ENCODE assay signal across 25 cellular contexts in the genomic region with DNA sequence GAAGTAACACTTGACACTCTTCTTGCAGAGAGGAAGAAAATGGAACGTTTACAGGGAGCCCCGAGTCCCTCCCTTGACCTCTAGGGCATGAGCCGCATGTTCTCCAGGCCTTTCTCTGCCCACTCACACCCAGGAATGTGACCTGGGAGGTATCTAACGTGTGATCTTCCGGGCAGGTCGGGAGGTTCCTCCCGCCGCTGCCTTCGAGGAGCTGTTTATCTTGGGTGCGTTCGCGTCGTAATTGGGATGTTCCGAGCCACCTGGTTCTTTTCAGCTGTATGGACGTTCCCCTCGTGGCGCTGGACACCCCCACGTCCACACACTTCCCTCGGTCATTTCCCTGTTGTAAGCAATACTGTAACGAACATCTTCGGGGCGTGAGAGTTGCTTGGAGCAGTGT. TPM values are rescaled to one million over a fixed set of nuclear protein-coding genes. Genes with fewer than 3 reads are reported as not detected.
DNase-seq lines count a peak whose midpoint lies in the region; ATAC-seq and TF ChIP-seq lines count a peak whose summit lies in the region.
"Had no signal": no experiment of that assay in that cellular context is flagged by ENCODE, and none has a peak within 500 bp of the region (broad histone marks: within the 10 kb centered on the region; RNA-seq: fewer than 3 reads in every experiment).

No MANE protein-coding gene starts in this region.

- peaks cover 3% of the 10 kb centered on the region for H3F3A ChIP-seq in smooth muscle cell (ENCODE audit: low read depth)

- in situ Hi-C loops in transverse colon (cut with MboI; ENCODE audit: low pct_ligation_motif_present in 1 of 4, low pct_unique_long_range_greater_than_20kb in 1 of 4, low sequenced_read_pairs in 3 of 4), result no loop called here

- H3K9me3 ChIP-seq in smooth muscle cell (replicated peaks; ENCODE audit: low read depth) (no peaks in the 10 kb centered on the region), transverse colon (no peaks in the 10 kb centered on the region)
- H3K9me3 ChIP-seq: MG63, neutrophil, tibial nerve had no signal

- peaks cover 0 to 1% of the 10 kb centered on the region in 2 donors for H3K9me3 Mint-ChIP-seq in activated T-cell treated with anti-CD3 and anti-CD28 coated beads, Interleukin-2, amount 50 U/mL, for 72 hours
- H3K9me3 Mint-ChIP-seq in WTC11 (no peaks in the 10 kb centered on the region), glutamatergic neuron (ENCODE audit: unreplicated experiment) (peaks cover 9% of the 10 kb centered on the region)
- H3K9me3 Mint-ChIP-seq: activated T-cell treated with anti-CD3 and anti-CD28 coated beads, Interleukin-2, amount 50 U/mL, for 4 hours; stimulated activated naive CD8-positive, alpha-beta T cell treated with anti-CD3 and anti-CD28 coated beads, Interleukin-15, amount 100 ng/mL, for 72 hours had no signal

- no peaks in the 10 kb centered on the region for H3K27me3 Mint-ChIP-seq in activated T-cell treated with anti-CD3 and anti-CD28 coated beads, Interleukin-2, amount 50 U/mL, for 72 hours (ENCODE audit: low read depth)
- H3K27me3 Mint-ChIP-seq in WTC11 (ENCODE audit: low read depth) (no peaks in the 10 kb centered on the region), glutamatergic neuron (ENCODE audit: unreplicated experiment) (peaks cover 14% of the 10 kb centered on the region)

- ATAC-seq in activated T-cell treated with anti-CD3 and anti-CD28 coated beads, Interleukin-2, amount 50 U/mL, for 72 hours (replicated peaks in 1 of 2), result no peak
- ATAC-seq in WTC11 (no peak), HG03097 (IDR thresholded peaks at IDR 0.05; ENCODE audit: low FRiP score, unreplicated experiment) (no peak)
- ATAC-seq: activated T-cell treated with anti-CD3 and anti-CD28 coated beads, Interleukin-2, amount 50 U/mL, for 4 hours; foreskin keratinocyte; left ventricle myocardium superior; stimulated activated naive CD8-positive, alpha-beta T cell treated with anti-CD3 and anti-CD28 coated beads, Interleukin-15, amount 100 ng/mL, for 72 hours had no signal

- H3K4me3 Mint-ChIP-seq in activated T-cell treated with anti-CD3 and anti-CD28 coated beads, Interleukin-2, amount 50 U/mL, for 72 hours, result peak overlapping the region; percentile 86 to 90
- no peak overlapping the region for H3K4me3 Mint-ChIP-seq in WTC11
- no peak overlapping the region for H3K4me3 Mint-ChIP-seq in glutamatergic neuron (ENCODE audit: unreplicated experiment)

- POLR2A ChIA-PET in WTC11 (lab: Charles Lee), result no interaction called here

- H3K27ac ChIP-seq in smooth muscle cell (ENCODE audit: low read depth) (peak overlapping the region; percentile 13), transverse colon (no peak overlapping the region)
- H3K27ac ChIP-seq: 22Rv1, foreskin keratinocyte had no signal

- CTCF ChIA-PET in WTC11 (lab: Charles Lee), result no interaction called here

- TF ChIP-seq CTCF in WTC11 (IDR thresholded peaks at IDR 0.05), result no peak
- TF ChIP-seq CTCF in glutamatergic neuron (IDR thresholded peaks at IDR 0.05; ENCODE audit: partially characterized antibody, unreplicated experiment), result no peak
- TF ChIP-seq CTCF in smooth muscle cell (IDR thresholded peaks at IDR 0.05; ENCODE audit: borderline replicate concordance, insufficient read depth, poor library complexity, severe bottlenecking), result no peak
- no peak for TF ChIP-seq CTCF in transverse colon (IDR thresholded peaks at IDR 0.05)

- no peak for TF ChIP-seq EP300 in transverse colon (IDR thresholded peaks at IDR 0.05; ENCODE audit: low read depth)

- H3K27ac Mint-ChIP-seq in activated T-cell treated with anti-CD3 and anti-CD28 coated beads, Interleukin-2, amount 50 U/mL, for 72 hours, result no peak overlapping the region
- H3K27ac Mint-ChIP-seq in WTC11 (peak overlapping the region; percentile 82; the same call in 1 of the 2 replicates), glutamatergic neuron (ENCODE audit: unreplicated experiment) (peak overlapping the region; percentile 33)

- H4K20me1 ChIP-seq in smooth muscle cell (ENCODE audit: low read depth), result peaks cover 96% of the 10 kb centered on the region

- H3K27me3 ChIP-seq in smooth muscle cell (ENCODE audit: low read depth), result no peaks in the 10 kb centered on the region
- no peaks in the 10 kb centered on the region for H3K27me3 ChIP-seq in transverse colon
- H3K27me3 ChIP-seq: foreskin keratinocyte, MG63, neutrophil, tibial nerve had no signal

- H3K36me3 ChIP-seq in smooth muscle cell (ENCODE audit: low read depth) (no peaks in the 10 kb centered on the region), transverse colon (no peaks in the 10 kb centered on the region)
- H3K36me3 ChIP-seq: MG63, tibial nerve had no signal

- H3K4me3 ChIP-seq in smooth muscle cell, result no peak overlapping the region
- H3K4me3 ChIP-seq in transverse colon, result no peak overlapping the region
- H3K4me3 ChIP-seq: MG63, tibial nerve had no signal

- peaks cover 33% of the 10 kb centered on the region for H3K4me1 Mint-ChIP-seq in activated T-cell treated with anti-CD3 and anti-CD28 coated beads, Interleukin-2, amount 50 U/mL, for 72 hours (ENCODE audit: low read depth)
- no peaks in the 10 kb centered on the region for H3K4me1 Mint-ChIP-seq in WTC11
- peaks cover 16% of the 10 kb centered on the region for H3K4me1 Mint-ChIP-seq in glutamatergic neuron (ENCODE audit: low read depth, unreplicated experiment)

- DNase-seq in activated T-cell treated with anti-CD3 and anti-CD28 coated beads, Interleukin-2, amount 50 U/mL, for 72 hours, result no peak
- no peak for DNase-seq in activated T-cell treated with anti-CD3 and anti-CD28 coated beads, Interleukin-2, amount 50 U/mL, for 48 hours
- DNase-seq in WTC11 (ENCODE audit: low spot score), result no peak
- DNase-seq in glutamatergic neuron, result no peak
- DNase-seq in smooth muscle cell (lab: John Stamatoyannopoulos, UW; ENCODE audit: unreplicated experiment), result no peak
- no peak for DNase-seq in T-helper 9 cell
- no peak for DNase-seq in transverse colon
- DNase-seq: activated CD4-positive, alpha-beta T cell treated with anti-CD3 and anti-CD28 coated beads for 1 hour; activated CD8-positive, alpha-beta memory T cell treated with anti-CD3 and anti-CD28 coated beads for 24 hours; activated naive CD4-positive, alpha-beta T cell treated with anti-CD3 and anti-CD28 coated beads, Interleukin-2, amount 50 U/mL, for 16 hours; activated T-cell treated with anti-CD3 and anti-CD28 coated beads, Interleukin-2, amount 50 U/mL, for 4 hours; erythroblast; foreskin keratinocyte; left ventricle myocardium superior; MG63; NCI-H1694; NCI-H526 treated with DMSO at 0.1 percent for 48 hours; stimulated activated CD4-positive, alpha-beta T cell treated with anti-CD3 and anti-CD28 coated beads, Interleukin-4, amount 100 ng/mL, for 24 hours; stimulated activated naive CD8-positive, alpha-beta T cell treated with anti-CD3 and anti-CD28 coated beads, Interleukin-15, amount 100 ng/mL, for 72 hours had no signal

- H3K9ac ChIP-seq in smooth muscle cell (ENCODE audit: low read depth), result no peak overlapping the region

- peaks cover 0 to 1% of the 10 kb centered on the region in 2 donors for H3K36me3 Mint-ChIP-seq in activated T-cell treated with anti-CD3 and anti-CD28 coated beads, Interleukin-2, amount 50 U/mL, for 72 hours (ENCODE audit: insufficient read depth in 2 of 2)
- H3K36me3 Mint-ChIP-seq in WTC11, result peaks cover 36% of the 10 kb centered on the region
- H3K36me3 Mint-ChIP-seq in glutamatergic neuron (ENCODE audit: unreplicated experiment), result peaks cover 10% of the 10 kb centered on the region

- WGBS in smooth muscle cell (ENCODE audit: low lambda C conversion rate), result 75% methylated on average over 22 of the region's 22 CpGs
- 85 to 90% methylated on average over 8 to 22 of the region's 22 CpGs for WGBS in transverse colon (ENCODE audit: low coverage in 1 of 2), 2 donors

- intact Hi-C loops in transverse colon (cut with DNase I; ENCODE audit: low total_unique reads), result no loop called here

- no peak overlapping the region for H2AFZ ChIP-seq in smooth muscle cell (ENCODE audit: low read depth)

- TF ChIP-seq POLR2A in transverse colon (IDR thresholded peaks at IDR 0.05), result no peak

- H3K4me2 ChIP-seq in smooth muscle cell, result no peak overlapping the region

- peaks cover 100% of the 10 kb centered on the region for H3K79me2 ChIP-seq in smooth muscle cell (ENCODE audit: low read depth)

- H3K4me1 ChIP-seq in smooth muscle cell (ENCODE audit: low read depth), result no peaks in the 10 kb centered on the region
- H3K4me1 ChIP-seq in transverse colon, result peaks cover 21 to 47% (median 29%) of the 10 kb centered on the region in 4 donors

RNA-seq across cellular contexts. Expression of a gene that starts 13.6 kb away (rescaled TPM):
- total RNA-seq in activated T-cell treated with anti-CD3 and anti-CD28 coated beads, Interleukin-2, amount 50 U/mL, for 72 hours, result 10 to 100 TPM; 31.7 to 34.0 TPM
- total RNA-seq in WTC11 (2021) (102 to 116 TPM (median 113 TPM) in 3 replicates), glutamatergic neuron (ENCODE audit: unreplicated experiment) (148 TPM), smooth muscle cell (50.3 TPM in 2 replicates), transverse colon (1 to 10 TPM; 2.2 to 8.7 (median 4.3) TPM)
- polyA plus RNA-seq in smooth muscle cell, result 45.7 and 75.2 TPM in 2 replicates

RNA-seq across cellular contexts. Expression of a gene that starts 22.3 kb away (rescaled TPM):
- 1 to 10 TPM; 1.0 to 3.6 TPM for total RNA-seq in activated T-cell treated with anti-CD3 and anti-CD28 coated beads, Interleukin-2, amount 50 U/mL, for 72 hours
- 2.9 to 4.4 TPM (median 3.6 TPM) in 3 replicates for total RNA-seq in WTC11 (2021)
- not detected for total RNA-seq in glutamatergic neuron (ENCODE audit: unreplicated experiment)
- 0.27 TPM in 1 of 2 replicates, not detected in the other for total RNA-seq in smooth muscle cell
- polyA plus RNA-seq in smooth muscle cell, result 0.61 and 1.4 TPM in 2 replicates
- total RNA-seq in transverse colon, result not detected
- total RNA-seq: foreskin keratinocyte, left ventricle myocardium superior, renal cortical epithelial cell, tibial nerve had no signal
- polyA plus RNA-seq: foreskin keratinocyte had no signal

RNA-seq across cellular contexts. Expression of a gene that starts 26.4 kb away (rescaled TPM):
- total RNA-seq in activated T-cell treated with anti-CD3 and anti-CD28 coated beads, Interleukin-2, amount 50 U/mL, for 72 hours, result 100 to 1,000 TPM; 109 to 126 TPM
- total RNA-seq in WTC11 (2021), result 85.5 to 99.5 TPM (median 88.3 TPM) in 3 replicates
- total RNA-seq in glutamatergic neuron (ENCODE audit: unreplicated experiment), result 61.9 TPM
- total RNA-seq in smooth muscle cell, result 25.9 and 42.3 TPM in 2 replicates
- polyA plus RNA-seq in smooth muscle cell, result 69.4 and 70.5 TPM in 2 replicates
- total RNA-seq in transverse colon, result 10 to 100 TPM; 43.8 to 49.4 (median 46.7) TPM

RNA-seq across cellular contexts. Expression of a gene that starts 44.7 kb away (rescaled TPM):
- 10 to 100 TPM; 59.6 TPM for total RNA-seq in activated T-cell treated with anti-CD3 and anti-CD28 coated beads, Interleukin-2, amount 50 U/mL, for 72 hours
- total RNA-seq in WTC11 (2021), result 140 to 147 TPM (median 146 TPM) in 3 replicates
- total RNA-seq in glutamatergic neuron (ENCODE audit: unreplicated experiment), result 52.1 TPM
- 33.8 and 69.4 TPM in 2 replicates for total RNA-seq in smooth muscle cell
- polyA plus RNA-seq in smooth muscle cell, result 153 and 160 TPM in 2 replicates
- total RNA-seq in transverse colon, result 10 to 100 TPM; 23.1 to 47.4 (median 39.0) TPM

RNA-seq across cellular contexts. Expression of a gene that starts 46.2 kb away (rescaled TPM):
- not detected for total RNA-seq in activated T-cell treated with anti-CD3 and anti-CD28 coated beads, Interleukin-2, amount 50 U/mL, for 72 hours
- total RNA-seq in WTC11 (2021) (not detected in 3 replicates), glutamatergic neuron (ENCODE audit: unreplicated experiment) (not detected), smooth muscle cell (not detected in 2 replicates), transverse colon (not detected)
- polyA plus RNA-seq in smooth muscle cell, result not detected in 2 replicates
- total RNA-seq: activated T-cell treated with anti-CD3 and anti-CD28 coated beads, Interleukin-2, amount 50 U/mL, for 4 hours; cerebellum; foreskin keratinocyte; left ventricle myocardium superior; renal cortical epithelial cell; tibial nerve had no signal
- polyA plus RNA-seq: foreskin keratinocyte had no signal

Comparison
In these comparisons a context has a peak if more than half of its experiments do, and no peak if none do; other contexts are left out.
1. H3K4me3 Mint-ChIP-seq: peak in activated T-cell treated with anti-CD3 and anti-CD28 coated beads, Interleukin-2, amount 50 U/mL, for 72 hours (2 of 2); none in WTC11 (single experiment) and glutamatergic neuron (single experiment).